ENCODE assay signal across 7 cellular contexts in the genomic region with DNA sequence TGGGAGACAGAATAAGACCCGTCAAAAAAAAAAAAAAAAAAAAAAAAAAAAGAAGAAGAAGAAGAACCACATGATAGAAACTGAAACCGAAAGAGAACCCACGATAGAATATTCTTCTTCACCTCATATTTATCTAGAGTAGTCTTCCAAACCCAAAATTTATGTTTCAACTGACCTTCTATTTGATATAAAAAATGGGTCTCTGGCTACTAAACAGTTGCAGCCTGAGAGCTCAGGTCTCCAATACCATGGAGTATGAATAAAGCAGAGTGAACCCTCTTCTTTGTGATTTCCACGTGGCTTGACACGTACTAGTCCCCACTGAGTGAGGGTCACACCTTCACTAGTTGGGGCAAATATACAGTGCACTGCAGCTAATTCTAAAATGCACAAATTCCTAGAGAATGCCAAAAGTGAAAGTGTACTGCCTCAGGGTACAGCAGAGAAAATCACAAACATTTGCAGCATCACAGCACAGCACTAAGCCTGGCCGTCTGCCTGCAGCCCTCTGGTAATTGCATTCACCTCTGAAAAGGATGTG. TPM values are rescaled to one million over a fixed set of nuclear protein-coding genes. Genes with fewer than 3 reads are reported as not detected.
DNase-seq lines count a peak whose midpoint lies in the region; ATAC-seq and TF ChIP-seq lines count a peak whose summit lies in the region.

No MANE protein-coding gene starts in this region.

- ATAC-seq in GM18519 (IDR thresholded peaks at IDR 0.05; ENCODE audit: low FRiP score, unreplicated experiment): peak; percentile 57
- peak; percentile 44 for ATAC-seq in HG03039 (IDR thresholded peaks at IDR 0.05; ENCODE audit: unreplicated experiment)
- no peak for ATAC-seq in lung (ENCODE audit: insufficient read depth, low FRiP score)
- ATAC-seq in HG03342 (IDR thresholded peaks at IDR 0.05; ENCODE audit: unreplicated experiment): no peak

- H3K27me3 ChIP-seq in lung (ENCODE audit: control insufficient read depth, insufficient read depth): no peaks in the 10 kb centered on the region
- no peaks in the 10 kb centered on the region for H3K27me3 ChIP-seq in WERI-Rb-1 (ENCODE audit: insufficient read depth, low read depth, severe bottlenecking)

- WGBS in lung, 2 donors: 36 to 42% methylated on average over 6 of the region's 6 CpGs

- no peaks in the 10 kb centered on the region for H3K4me1 ChIP-seq in lung (ENCODE audit: control insufficient read depth in 2 of 2, insufficient read depth in 2 of 2, low read length in 2 of 2)

- H3K36me3 ChIP-seq in lung (ENCODE audit: control insufficient read depth in 2 of 2, insufficient read depth in 2 of 2, low read length in 2 of 2) (no peaks in the 10 kb centered on the region), WERI-Rb-1 (no peaks in the 10 kb centered on the region)

- no peaks in the 10 kb centered on the region for H3K9me3 ChIP-seq in lung (ENCODE audit: control insufficient read depth in 2 of 2, insufficient read depth in 1 of 2, low read length in 1 of 2)
- peaks cover 6% of the 10 kb centered on the region for H3K9me3 ChIP-seq in WERI-Rb-1 (ENCODE audit: severe bottlenecking)

- H3K4me3 ChIP-seq in WI38 (ENCODE audit: low read depth, low read length) (peak overlapping the region; percentile 49), lung (peak overlapping the region; percentile 1), WERI-Rb-1 (ENCODE audit: low read depth, low read length) (no peak overlapping the region)

- H3K27ac ChIP-seq in lung (ENCODE audit: low read depth in 1 of 2, low read length in 1 of 2): no peak overlapping the region
- no peak overlapping the region for H3K27ac ChIP-seq in WERI-Rb-1

- no peak for DNase-seq in lung (ENCODE audit: low spot score)
- no peak for DNase-seq in GOT3 (lab: John Stamatoyannopoulos, UW)
- DNase-seq in WERI-Rb-1: no peak

- TF ChIP-seq CTCF in WI38 (IDR thresholded peaks at IDR 0.05; ENCODE audit: low read depth, low read length) (no peak), lung (IDR thresholded peaks at IDR 0.05; ENCODE audit: control extremely low read depth, extremely low read depth) (no peak), WERI-Rb-1 (IDR thresholded peaks at IDR 0.05; ENCODE audit: low read depth, low read length) (no peak)

RNA-seq across cellular contexts. Expression of a gene that starts 30.8 kb away (rescaled TPM):
- total RNA-seq in lung: 10 to 100 TPM; 10.2 to 16.5 TPM
- 1 to 10 TPM; 6.3 to 6.8 TPM for polyA plus RNA-seq in lung

Comparison
In these comparisons a context has a peak if more than half of its experiments do, and no peak if none do; other contexts are left out.
1. ATAC-seq: peak in GM18519 (single experiment) and HG03039 (single experiment); none in lung (single experiment) and HG03342 (single experiment).